8 cellular contexts compared by ENCODE assay signal in genomic region chr12:1365703-1366102, GRCh38.
"Had no signal": no experiment of that assay in that cellular context is flagged by ENCODE, and none has a peak within 500 bp of the region (broad histone marks: within the 10 kb centered on the region; RNA-seq: fewer than 3 reads in every experiment).

No MANE protein-coding gene starts in this region.

- H3K9me3 ChIP-seq: HAP-1 had no signal

- H3K4me3 ChIP-seq: GM23248, HAP-1 had no signal

- H2AFZ ChIP-seq: GM23248 had no signal

- H3K9ac ChIP-seq: GM23248 had no signal

- H3K27ac ChIP-seq: GM23248 had no signal

- DNase-seq: GM23248, GOT3, H7, KG1 had no signal

- H3K4me1 Mint-ChIP-seq: IgD-negative memory B cell had no signal

- H3K27me3 Mint-ChIP-seq: IgD-negative memory B cell had no signal

- H3K4me3 Mint-ChIP-seq: IgD-negative memory B cell had no signal

- ATAC-seq: HCT116 had no signal

- H3K36me3 ChIP-seq: HAP-1 had no signal

- FAIRE-seq: HTR-8/SVneo had no signal
